15 cellular contexts compared by ENCODE assay signal in genomic region chr13:113437408-113438010, GRCh38. TPM values are rescaled to one million over a fixed set of nuclear protein-coding genes. Genes with fewer than 3 reads are reported as not detected.
DNase-seq lines count a peak whose midpoint lies in the region; ATAC-seq and TF ChIP-seq lines count a peak whose summit lies in the region.
"Had no signal": no experiment of that assay in that cellular context is flagged by ENCODE, and none has a peak within 500 bp of the region (broad histone marks: within the 10 kb centered on the region; RNA-seq: fewer than 3 reads in every experiment).

No MANE protein-coding gene starts in this region.

- POLR2A ChIA-PET in PC-9 (lab: Charles Lee; ENCODE audit: unreplicated experiment), result no interaction called here

- H3K36me3 Mint-ChIP-seq in H9 (ENCODE audit: insufficient read depth in 1 of 3, low read depth in 3 of 3), result peaks cover 5 to 10% (median 7%) of the 10 kb centered on the region in 3 experiments; a peak in 6 of 7 replicates
- peaks cover 11% of the 10 kb centered on the region for H3K36me3 Mint-ChIP-seq in chondrocyte (ENCODE audit: low read depth)

- H2BK120ac ChIP-seq in H9 (ENCODE audit: low read depth, low read length, poor library complexity, severe bottlenecking), result no peak overlapping the region

- H3K23ac ChIP-seq in H9 (ENCODE audit: insufficient read length, low read depth, low read length), result no peak overlapping the region

- no peak overlapping the region for H3K4me3 ChIP-seq in mucosa of descending colon
- H3K4me3 ChIP-seq in PC-9, result no peak overlapping the region
- H3K4me3 ChIP-seq: MG63, thoracic aorta had no signal

- CTCF ChIA-PET in PC-9 (lab: Charles Lee), result no interaction called here

- H3K4me1 Mint-ChIP-seq in H9 (no peaks in the 10 kb centered on the region), chondrocyte (ENCODE audit: low read depth) (no peaks in the 10 kb centered on the region)

- no peak overlapping the region for H2BK15ac ChIP-seq in H9 (ENCODE audit: low read depth, low read length)

- peak; percentile 51 for ATAC-seq in mucosa of descending colon

- no peak overlapping the region for H3K4ac ChIP-seq in H9 (ENCODE audit: low read depth, low read length)

- H3K27me3 ChIP-seq in H9 (ENCODE audit: insufficient read depth, low read length) (no peaks in the 10 kb centered on the region), PC-9 (ENCODE audit: insufficient read depth, low read depth) (no peaks in the 10 kb centered on the region)
- H3K27me3 ChIP-seq: MG63, neutrophil had no signal

- no peaks in the 10 kb centered on the region for H3K23me2 ChIP-seq in H9 (ENCODE audit: insufficient read length, low read depth, low read length, poor library complexity, severe bottlenecking)

- no peak overlapping the region for H3K18ac ChIP-seq in H9 (ENCODE audit: insufficient read length, low read depth, low read length)

- H3K79me2 ChIP-seq in H9 (ENCODE audit: insufficient read depth, low read length), result no peaks in the 10 kb centered on the region
- H3K79me2 ChIP-seq in PC-9 (ENCODE audit: low read depth), result no peaks in the 10 kb centered on the region

- no peaks in the 10 kb centered on the region for H3K9me2 ChIP-seq in PC-9 (ENCODE audit: insufficient read depth)

- no peak overlapping the region for H3K4me3 Mint-ChIP-seq in H9
- no peak overlapping the region for H3K4me3 Mint-ChIP-seq in chondrocyte (ENCODE audit: unreplicated experiment)

- DNase-seq in AG08396 (ENCODE audit: low spot score) (peak; percentile 54), H9 (no peak), chondrocyte (ENCODE audit: low spot score) (peak; percentile 84), mucosa of descending colon (peak in 1 of 3 donors; percentile 44), PC-9 (no peak), NCI-H748 treated with DMSO at 0.1 percent for 48 hours (lab: John Stamatoyannopoulos, UW) (no peak), NCI-H187 (lab: John Stamatoyannopoulos, UW) (no peak), NCI-H2081 treated with DMSO at 0.1 percent for 48 hours (lab: John Stamatoyannopoulos, UW) (no peak)
- DNase-seq: activated CD4-positive, CD25-positive, alpha-beta regulatory T cell; AML-193; cerebellar nuclear complex; left cardiac atrium; MG63 had no signal

- no peak overlapping the region for H3K9ac ChIP-seq in H9 (ENCODE audit: extremely low read depth, insufficient read length, low read length)

- H3K4me1 ChIP-seq in H9 (ENCODE audit: insufficient read depth, low read length), result no peaks in the 10 kb centered on the region
- H3K4me1 ChIP-seq in mucosa of descending colon (ENCODE audit: low read depth), result peaks cover 4% of the 10 kb centered on the region
- H3K4me1 ChIP-seq in PC-9 (replicated peaks; ENCODE audit: insufficient read depth), result no peaks in the 10 kb centered on the region

- no peak overlapping the region for H4K5ac ChIP-seq in H9 (ENCODE audit: insufficient read length, low read depth, low read length)

- no peak overlapping the region for H3K27ac ChIP-seq in H9 (ENCODE audit: insufficient read length, low read depth, low read length)
- no peak overlapping the region for H3K27ac ChIP-seq in PC-9
- H3K27ac ChIP-seq: neutrophil, thoracic aorta had no signal

- WGBS in H9 (ENCODE audit: extremely low coverage, insufficient read length, low lambda C conversion rate), result no CpG with 5 or more reads among the region's 17 CpGs

- H4K20me1 ChIP-seq in H9 (ENCODE audit: control insufficient read depth, insufficient read depth, insufficient read length) (no peaks in the 10 kb centered on the region), PC-9 (ENCODE audit: insufficient read depth) (no peaks in the 10 kb centered on the region)

- no peak overlapping the region for H2BK12ac ChIP-seq in H9 (ENCODE audit: insufficient read length, low read depth, low read length)

- intact Hi-C loops in mucosa of descending colon (cut with DNase I, micrococcal nuclease) (no loop called here), PC-9 (cut with micrococcal nuclease; ENCODE audit: unreplicated experiment) (no loop called here)

- H2AFZ ChIP-seq in H9 (ENCODE audit: low read length) (no peak overlapping the region), PC-9 (no peak overlapping the region)

- no peaks in the 10 kb centered on the region for H3K79me1 ChIP-seq in H9 (ENCODE audit: insufficient read depth, low read depth, low read length, poor library complexity, severe bottlenecking)

- no peak overlapping the region for H2BK20ac ChIP-seq in H9 (ENCODE audit: low read depth, low read length, poor library complexity, severe bottlenecking)

- H3K9me3 ChIP-seq in H9 (ENCODE audit: control insufficient read depth, low read depth, low read length) (no peaks in the 10 kb centered on the region), mucosa of descending colon (no peaks in the 10 kb centered on the region), PC-9 (ENCODE audit: insufficient read depth, low read depth) (no peaks in the 10 kb centered on the region)
- H3K9me3 ChIP-seq: MG63, neutrophil, thoracic aorta had no signal

- H3K27me3 Mint-ChIP-seq in H9 (ENCODE audit: low read depth) (no peaks in the 10 kb centered on the region), chondrocyte (ENCODE audit: low read depth) (no peaks in the 10 kb centered on the region)

- no peaks in the 10 kb centered on the region for H3K9me3 Mint-ChIP-seq in H9
- peaks cover 1% of the 10 kb centered on the region for H3K9me3 Mint-ChIP-seq in chondrocyte (ENCODE audit: low read depth)

- H3K27ac Mint-ChIP-seq in H9 (peak overlapping the region in 2 of 3 experiments; percentile 68 to 73; a peak in 3 of 7 replicates), chondrocyte (ENCODE audit: unreplicated experiment) (no peak overlapping the region)

- TF ChIP-seq CTCF in H9 (conservative IDR thresholded peaks at IDR 0.05) (no peak), chondrocyte (IDR thresholded peaks at IDR 0.05) (no peak), mucosa of descending colon (IDR thresholded peaks at IDR 0.05) (no peak), PC-9 (conservative IDR thresholded peaks at IDR 0.05) (no peak)

- H3F3A ChIP-seq in PC-9 (ENCODE audit: insufficient read depth, low read depth), result no peaks in the 10 kb centered on the region; the same call in 1 of the 2 replicates

- no peak overlapping the region for H3K4me2 ChIP-seq in H9 (ENCODE audit: insufficient read depth, insufficient read length, low read length)
- no peak overlapping the region for H3K4me2 ChIP-seq in PC-9

- H2AK5ac ChIP-seq in H9 (ENCODE audit: insufficient read length, low read length), result no peak overlapping the region

- H3K36me3 ChIP-seq in mucosa of descending colon (ENCODE audit: low read depth) (no peaks in the 10 kb centered on the region), PC-9 (ENCODE audit: low read depth) (no peaks in the 10 kb centered on the region)
- H3K36me3 ChIP-seq: neutrophil, thoracic aorta had no signal

- BruUV-seq in PC-9 (replicated peaks; lab: Mats Ljungman, UMichigan), result no TSS peak

- no peak overlapping the region for H3T11ph ChIP-seq in H9 (ENCODE audit: low read length)

- H4K8ac ChIP-seq in H9 (replicated peaks; ENCODE audit: insufficient read length, low read depth, low read length), result no peak overlapping the region

- H3K56ac ChIP-seq in H9 (ENCODE audit: insufficient read length, low read depth, low read length), result no peak overlapping the region

- H3K14ac ChIP-seq in H9 (ENCODE audit: insufficient read depth, low read length), result no peak overlapping the region

- H2BK5ac ChIP-seq in H9 (ENCODE audit: insufficient read length, low read length), result no peak overlapping the region

- H4K91ac ChIP-seq in H9 (ENCODE audit: insufficient read length, low read depth, low read length), result no peak overlapping the region

RNA-seq across cellular contexts. Expression of gene ADPRHL1, which starts 15.8 kb away (rescaled TPM):
- total RNA-seq in H9 (2021) (2.7 and 2.8 TPM in 2 replicates), chondrocyte (6.3 to 8.8 TPM (median 8.4 TPM) in 3 replicates), mucosa of descending colon (1 to 10 TPM; 5.1 to 9.2 (median 7.1) TPM), PC-9 (2021) (11.5 and 16.9 TPM in 2 replicates)

RNA-seq across cellular contexts. Expression of gene DCUN1D2, which starts 53.0 kb away (rescaled TPM):
- 36.8 and 44.0 TPM in 2 replicates for total RNA-seq in H9 (2021)
- total RNA-seq in chondrocyte, result 17.0 to 24.9 TPM (median 19.5 TPM) in 3 replicates
- 10 to 100 TPM; 17.7 to 32.4 (median 22.6) TPM for total RNA-seq in mucosa of descending colon
- 33.0 and 34.7 TPM in 2 replicates for total RNA-seq in PC-9 (2021)

Comparison
In these comparisons a context has a peak if more than half of its experiments do, and no peak if none do; other contexts are left out.
1. DNase-seq: peak in AG08396 (single experiment) and chondrocyte (single experiment); none in H9 (single experiment), PC-9 (0 of 2), NCI-H748 treated with DMSO at 0.1 percent for 48 hours (single experiment), NCI-H187 (0 of 2) and NCI-H2081 treated with DMSO at 0.1 percent for 48 hours (single experiment).